Comparison of ENCODE assay signal across 31 cellular contexts in the genomic region with DNA sequence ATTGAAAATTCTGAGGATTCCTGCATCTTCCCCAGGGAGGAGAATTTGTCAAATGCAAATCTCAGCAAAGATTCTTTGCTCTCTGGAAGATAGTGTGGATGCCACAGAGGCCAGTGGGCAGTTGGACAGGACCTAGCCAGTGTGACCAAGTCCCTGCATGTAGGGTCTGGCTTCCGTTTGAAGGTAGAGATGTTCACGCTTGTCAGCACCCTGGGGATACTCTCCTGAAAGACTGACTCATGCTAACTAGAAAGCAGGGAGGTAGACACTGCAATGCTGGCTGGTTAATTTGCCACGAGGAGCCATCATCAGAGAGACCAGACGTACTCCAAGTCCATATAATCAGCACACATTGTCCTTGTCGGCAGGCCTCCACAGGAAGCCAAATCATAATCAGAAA.
A peak's percentile ranks its signal among the peaks of the same experiment; 100 is the strongest.
DNase-seq lines count a peak whose midpoint lies in the region; ATAC-seq and TF ChIP-seq lines count a peak whose summit lies in the region.
"Had no signal": no experiment of that assay in that cellular context is flagged by ENCODE, and none has a peak within 500 bp of the region (broad histone marks: within the 10 kb centered on the region; RNA-seq: fewer than 3 reads in every experiment).

No MANE protein-coding gene starts in this region.

- H3K9me2 ChIP-seq in PC-9 (ENCODE audit: insufficient read depth): no peaks in the 10 kb centered on the region
- H3K9me2 ChIP-seq: SK-N-SH had no signal

- H3K9ac ChIP-seq in rectal smooth muscle tissue (ENCODE audit: low read length): no peak overlapping the region
- H3K9ac ChIP-seq: SK-N-SH had no signal

- H3K9me3 ChIP-seq in heart right ventricle: no peaks in the 10 kb centered on the region
- H3K9me3 ChIP-seq in gastroesophageal sphincter: no peaks in the 10 kb centered on the region
- no peaks in the 10 kb centered on the region for H3K9me3 ChIP-seq in PC-9 (ENCODE audit: insufficient read depth, low read depth)
- H3K9me3 ChIP-seq: MG63, neutrophil, SK-N-SH had no signal

- H3K79me2 ChIP-seq in PC-9 (ENCODE audit: low read depth): 0 out of 2 replicates have a peak, but pooled peaks cover 6% of the 10 kb centered on the region

- intact Hi-C loops in heart right ventricle (cut with DNase I): loop anchor here in 1 of 10 donors (10.0 kb wide), 1 partner anchor 78 kb away; no protein-coding TSS in a partner anchor
- intact Hi-C loops in Right ventricle myocardium superior (cut with DNase I): loop anchor here (5.0 kb wide), 1 partner anchor 75 kb away; no protein-coding TSS in a partner anchor
- intact Hi-C loops in PC-9 (cut with micrococcal nuclease; ENCODE audit: unreplicated experiment): no loop called here

- DNase-seq in heart right ventricle (no peak), Right ventricle myocardium superior (no peak), SW480 (ENCODE audit: low spot score) (no peak), PC-9 (no peak)
- DNase-seq: activated CD4-positive, alpha-beta T cell treated with anti-CD3 and anti-CD28 coated beads, Interleukin-2, amount 50 U/mL, for 4 hours; activated CD8-positive, alpha-beta memory T cell treated with anti-CD3 and anti-CD28 coated beads, Interleukin-2, amount 10 ng/mL, durations not matched to agents 7 days and 5 days; activated T-cell treated with anti-CD3 and anti-CD28 coated beads, Interleukin-2, amount 50 U/mL, for 72 hours; cerebellar nuclear complex; COR-L47; dermis blood vessel endothelial cell; DMS53; endodermal cell; GDM1; glutamatergic neuron; KG1; MG63; naive B cell; NCI-H1105; NCI-H187; NCI-H446 treated with DMSO at 0.1 percent for 48 hours; posterior cingulate gyrus; SK-N-SH; T-helper 17 cell had no signal

- H3K27ac ChIP-seq in heart right ventricle (peak overlapping the region; percentile 70 to 94 (median 80)), gastroesophageal sphincter (peak overlapping the region in 3 of 4 donors; percentile 42 to 86 (median 75)), rectal smooth muscle tissue (ENCODE audit: low read depth, low read length) (peak overlapping the region; percentile 54), PC-9 (no peak overlapping the region)
- H3K27ac ChIP-seq: C4-2B, neutrophil had no signal

- POLR2A ChIA-PET in PC-9 (lab: Charles Lee; ENCODE audit: unreplicated experiment): no interaction called here

- no peaks in the 10 kb centered on the region for H3F3A ChIP-seq in PC-9 (ENCODE audit: insufficient read depth, low read depth)

- no peaks in the 10 kb centered on the region for H4K20me1 ChIP-seq in PC-9 (ENCODE audit: insufficient read depth)

- no TSS peak for BruUV-seq in PC-9 (replicated peaks; lab: Mats Ljungman, UMichigan)

- no peak for TF ChIP-seq EP300 in gastroesophageal sphincter (IDR thresholded peaks at IDR 0.05)

- H3K4me3 ChIP-seq in heart right ventricle (no peak overlapping the region), gastroesophageal sphincter (no peak overlapping the region), rectal smooth muscle tissue (ENCODE audit: low read length) (no peak overlapping the region), PC-9 (no peak overlapping the region)
- H3K4me3 ChIP-seq: MG63 had no signal

- H3K36me3 ChIP-seq in heart right ventricle (peaks cover 0 to 1% (median 0%) of the 10 kb centered on the region in 9 donors), gastroesophageal sphincter (no peaks in the 10 kb centered on the region), rectal smooth muscle tissue (ENCODE audit: control insufficient read depth, insufficient read depth, low read length) (no peaks in the 10 kb centered on the region), PC-9 (ENCODE audit: low read depth) (no peaks in the 10 kb centered on the region)
- H3K36me3 ChIP-seq: MG63, neutrophil had no signal

- no peak for TF ChIP-seq POLR2A in gastroesophageal sphincter (IDR thresholded peaks at IDR 0.05)

- CTCF ChIA-PET in PC-9 (lab: Charles Lee): interaction anchor here (0.6 kb wide), 1 partner anchor 12 kb away, joined by 4 read pairs; no protein-coding TSS in a partner anchor

- H3K4me1 ChIP-seq in heart right ventricle (peaks cover 12 to 87% (median 57%) of the 10 kb centered on the region in 9 donors), gastroesophageal sphincter (peaks cover 0 to 54% (median 11%) of the 10 kb centered on the region in 3 donors), rectal smooth muscle tissue (ENCODE audit: control insufficient read depth, insufficient read depth, low read length) (peaks cover 13% of the 10 kb centered on the region), PC-9 (replicated peaks; ENCODE audit: insufficient read depth) (no peaks in the 10 kb centered on the region)

- WGBS in heart right ventricle, 2 donors: 35 to 39% methylated on average over 5 of the region's 5 CpGs
- 67% methylated on average over 5 of the region's 5 CpGs; no CpG with 5 or more reads in 1 of the 2 donors for WGBS in gastroesophageal sphincter (ENCODE audit: low coverage in 1 of 2), 2 donors

- ATAC-seq in heart right ventricle (peak in 4 of 8 donors; percentile 4 to 34 (median 22)), Right ventricle myocardium superior (ENCODE audit: poor library complexity) (no peak), gastroesophageal sphincter (no peak), HG03175 (IDR thresholded peaks at IDR 0.05; ENCODE audit: unreplicated experiment) (no peak), GM21423 (IDR thresholded peaks at IDR 0.05; ENCODE audit: unreplicated experiment) (no peak)
- ATAC-seq: activated CD4-positive, CD25-positive, alpha-beta regulatory T cell treated with anti-CD3 and anti-CD28 coated beads, Interleukin-2, amount 50 U/mL, for 24 hours; activated CD8-positive, alpha-beta memory T cell treated with anti-CD3 and anti-CD28 coated beads, Interleukin-2, amount 10 ng/mL, durations not matched to agents 7 days and 5 days; activated T-cell treated with anti-CD3 and anti-CD28 coated beads, Interleukin-2, amount 50 U/mL, for 72 hours; stimulated activated memory B cell treated with anti-CD40 and anti-IgM and Interleukin-4, amounts not matched to agents 10 μg/mL and 1 μg/mL and 100 μg/mL, for 72 hours; T-helper 17 cell had no signal

- no peak overlapping the region for H3K4me2 ChIP-seq in PC-9
- H3K4me2 ChIP-seq: SK-N-SH had no signal

- H2AFZ ChIP-seq in PC-9: no peak overlapping the region

- H3K27me3 ChIP-seq in heart right ventricle (no peaks in the 10 kb centered on the region), gastroesophageal sphincter (no peaks in the 10 kb centered on the region), rectal smooth muscle tissue (ENCODE audit: control insufficient read depth, insufficient read depth, low read length) (no peaks in the 10 kb centered on the region), PC-9 (ENCODE audit: insufficient read depth, low read depth) (no peaks in the 10 kb centered on the region)
- H3K27me3 ChIP-seq: MG63 had no signal

- TF ChIP-seq CTCF in heart right ventricle (IDR thresholded peaks at IDR 0.05) (no peak), gastroesophageal sphincter (IDR thresholded peaks at IDR 0.05) (no peak), PC-9 (conservative IDR thresholded peaks at IDR 0.05) (no peak)
